20 cellular contexts compared by ENCODE assay signal in the genomic region with DNA sequence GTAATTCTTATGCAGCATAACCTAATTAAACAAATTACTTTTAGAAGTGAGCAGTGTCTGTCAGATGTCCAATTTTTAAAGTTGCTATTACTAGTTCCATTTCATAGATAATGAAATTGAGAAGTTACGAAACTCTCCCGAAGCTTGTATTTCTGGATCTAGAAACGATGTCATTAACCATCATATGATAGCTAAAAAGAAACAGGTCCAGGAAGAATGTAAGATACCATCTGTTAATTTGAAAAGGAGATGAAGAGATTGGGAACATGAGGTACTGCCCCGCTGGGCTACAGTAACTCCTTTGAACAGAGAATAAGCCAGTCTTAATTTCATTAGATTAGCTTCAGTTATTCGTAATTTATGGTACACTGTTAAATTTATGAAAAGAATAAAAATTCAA.
"Had no signal": no experiment of that assay in that cellular context is flagged by ENCODE, and none has a peak within 500 bp of the region (broad histone marks: within the 10 kb centered on the region; RNA-seq: fewer than 3 reads in every experiment).

No MANE protein-coding gene starts in this region.

- H3K4me3 ChIP-seq: SJCRH30, SK-N-MC had no signal

- ATAC-seq: HepG2 had no signal

- DNase-seq: IMR-90, Karpas-422, KG1, MM.1S, NCI-H1092 treated with DMSO at 0.1 percent for 48 hours, NCI-H1436, NCI-H187, NCI-H2029, NCI-H2081 treated with DMSO at 0.1 percent for 48 hours, NCI-H2171, NCI-H446, NCI-H510A, NCI-H524 treated with DMSO at 0.1 percent for 48 hours, NCI-H69, NCI-H774, Right ventricle myocardium superior, RPMI8226, SJCRH30 had no signal
